Comparison of ENCODE assay signal across 14 cellular contexts in genomic region chr2:11004206-11004605, GRCh38.
DNase-seq lines count a peak whose midpoint lies in the region; FAIRE-seq and TF ChIP-seq lines count a peak whose summit lies in the region.
"Had no signal": no experiment of that assay in that cellular context is flagged by ENCODE, and none has a peak within 500 bp of the region (broad histone marks: within the 10 kb centered on the region; RNA-seq: fewer than 3 reads in every experiment).

No MANE protein-coding gene starts in this region.

- H3K4me3 ChIP-seq in SJSA1 (no peak overlapping the region), fibroblast of lung (replicated peaks in 1 of 4; ENCODE audit: control extremely low read depth in 1 of 4, insufficient read depth in 1 of 4, low read depth in 3 of 4, low read length in 4 of 4) (no peak overlapping the region)

- H3K4me1 ChIP-seq in SJSA1 (replicated peaks) (peaks cover 14% of the 10 kb centered on the region; the same call in 1 of the 2 replicates), fibroblast of lung (ENCODE audit: control insufficient read depth, extremely low read depth, insufficient read depth, low read length) (no peaks in the 10 kb centered on the region)

- H3K4me2 ChIP-seq in fibroblast of lung (ENCODE audit: extremely low read depth, insufficient read depth, low read length) = no peak overlapping the region

- no peaks in the 10 kb centered on the region for H4K20me1 ChIP-seq in fibroblast of lung (ENCODE audit: control insufficient read depth, extremely low read depth, insufficient read depth, low read length)

- DNase-seq in NCI-H510A treated with DMSO at 0.1 percent for 48 hours (lab: John Stamatoyannopoulos, UW) (peak; percentile 10), NCI-H510A (lab: John Stamatoyannopoulos, UW) (no peak), SJSA1 (ENCODE audit: low read depth in 1 of 2, low spot score in 2 of 2) (peak in 1 of 2 experiments; percentile 59), fibroblast of lung (ENCODE audit: low read depth in 2 of 2) (peak; percentile 42 to 77), urothelium cell line (ENCODE audit: low spot score) (peak; percentile 43), NCI-H2171 treated with DMSO at 0.1 percent for 48 hours (lab: John Stamatoyannopoulos, UW) (no peak), SW 1271 (lab: John Stamatoyannopoulos, UW) (no peak)
- DNase-seq in stimulated activated CD4-positive, alpha-beta T cell treated with anti-CD3 and anti-CD28 coated beads, Interleukin-15, amount 100 ng/mL, for 24 hours = no peak
- DNase-seq: activated CD8-positive, alpha-beta memory T cell treated with anti-CD3 and anti-CD28 coated beads for 24 hours; DMS 273 treated with DMSO at 0.1 percent for 48 hours; effector memory CD4-positive, alpha-beta T cell; MM.1S; NCI-H526 treated with DMSO at 0.1 percent for 48 hours; T-helper 1 cell had no signal

- H2AFZ ChIP-seq in fibroblast of lung (ENCODE audit: low read length) = no peak overlapping the region

- H3K27me3 ChIP-seq in SJSA1 (replicated peaks) (no peaks in the 10 kb centered on the region), fibroblast of lung (ENCODE audit: control insufficient read depth, insufficient read depth, low read length) (no peaks in the 10 kb centered on the region)

- FAIRE-seq in urothelium cell line (lab: Jason Lieb, UNC) = no peak

- H3K27ac ChIP-seq in SJSA1 = 0 out of 2 replicates have a peak overlapping the region, but pooled peaks have one; percentile 4
- no peak overlapping the region for H3K27ac ChIP-seq in fibroblast of lung (ENCODE audit: insufficient read depth, low read length)

- no peaks in the 10 kb centered on the region for H3K9me3 ChIP-seq in SJSA1 (replicated peaks)
- H3K9me3 ChIP-seq in fibroblast of lung (ENCODE audit: control insufficient read depth, insufficient read depth, low read depth, low read length) = no peaks in the 10 kb centered on the region

- no peak overlapping the region for H3K9ac ChIP-seq in fibroblast of lung (ENCODE audit: insufficient read depth, low read length)

- H3K36me3 ChIP-seq in SJSA1 (no peaks in the 10 kb centered on the region), fibroblast of lung (ENCODE audit: control insufficient read depth, insufficient read depth, low read length) (no peaks in the 10 kb centered on the region)

- no peaks in the 10 kb centered on the region for H3K79me2 ChIP-seq in fibroblast of lung (ENCODE audit: control insufficient read depth, insufficient read depth, low read length)

- no peak for TF ChIP-seq CTCF in fibroblast of lung (conservative IDR thresholded peaks at IDR 0.05 in 1 of 2, IDR thresholded peaks at IDR 0.05 in 1 of 2; ENCODE audit: low read depth in 1 of 2, low read length in 2 of 2)

Comparison
In these comparisons a context has a peak if more than half of its experiments do, and no peak if none do; other contexts are left out.
1. DNase-seq: peak in NCI-H510A treated with DMSO at 0.1 percent for 48 hours (single experiment), fibroblast of lung (2 of 2) and urothelium cell line (single experiment); none in NCI-H510A (single experiment), stimulated activated CD4-positive, alpha-beta T cell treated with anti-CD3 and anti-CD28 coated beads, Interleukin-15, amount 100 ng/mL, for 24 hours (single experiment), NCI-H2171 treated with DMSO at 0.1 percent for 48 hours (single experiment) and SW 1271 (0 of 2).